19 cellular contexts compared by ENCODE assay signal in the genomic region with DNA sequence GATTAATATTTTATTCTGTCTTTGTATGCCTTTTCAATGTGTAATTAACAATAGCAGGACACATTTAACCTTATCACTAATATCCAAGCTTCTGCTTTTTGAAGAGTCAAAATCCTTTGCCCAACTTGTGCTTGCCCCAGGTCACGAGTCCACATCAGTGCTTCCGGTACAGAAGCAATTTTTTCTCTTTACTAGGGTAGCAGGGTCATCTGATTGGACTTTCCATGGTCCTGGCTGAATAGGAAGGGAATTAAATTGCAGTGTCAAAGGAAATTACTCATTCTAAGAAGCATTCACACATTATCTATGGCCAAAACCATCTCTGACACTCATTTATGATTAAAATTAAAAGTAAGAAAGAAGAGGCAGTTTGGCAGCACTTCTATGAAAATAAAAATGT.
"Had no signal": no experiment of that assay in that cellular context is flagged by ENCODE, and none has a peak within 500 bp of the region (broad histone marks: within the 10 kb centered on the region; RNA-seq: fewer than 3 reads in every experiment).

No MANE protein-coding gene starts in this region.

- H3K4me1 ChIP-seq: foreskin keratinocyte, tibial nerve, upper lobe of right lung, vagina had no signal

- H3K4me3 Mint-ChIP-seq: naive thymus-derived CD8-positive, alpha-beta T cell; neural crest cell; stimulated activated memory B cell treated with anti-CD40 and anti-IgM and Interleukin-4, amounts not matched to agents 10 μg/mL and 1 μg/mL and 100 μg/mL, for 72 hours; stimulated activated naive CD8-positive, alpha-beta T cell treated with anti-CD3 and anti-CD28 coated beads, Interleukin-15, Interleukin-2, amounts not matched to agents 100 ng/mL and 50 ng/mL, for 24 hours had no signal

- H3K27me3 ChIP-seq: foreskin keratinocyte, spleen, tibial nerve, upper lobe of right lung, vagina had no signal

- H3K27me3 Mint-ChIP-seq: naive thymus-derived CD8-positive, alpha-beta T cell; stimulated activated memory B cell treated with anti-CD40 and anti-IgM and Interleukin-4, amounts not matched to agents 10 μg/mL and 1 μg/mL and 100 μg/mL, for 72 hours; stimulated activated naive CD8-positive, alpha-beta T cell treated with anti-CD3 and anti-CD28 coated beads, Interleukin-15, Interleukin-2, amounts not matched to agents 100 ng/mL and 50 ng/mL, for 24 hours had no signal

- H3K9me3 Mint-ChIP-seq: stimulated activated memory B cell treated with anti-CD40 and anti-IgM and Interleukin-4, amounts not matched to agents 10 μg/mL and 1 μg/mL and 100 μg/mL, for 72 hours had no signal

- ATAC-seq: foreskin keratinocyte; mucosa of descending colon; naive thymus-derived CD8-positive, alpha-beta T cell; sciatic nerve; stimulated activated memory B cell treated with anti-CD40 and anti-IgM and Interleukin-4, amounts not matched to agents 10 μg/mL and 1 μg/mL and 100 μg/mL, for 72 hours; upper lobe of right lung had no signal

- DNase-seq: erythroblast; foreskin keratinocyte; head of caudate nucleus; hippocampal formation; kidney glomerular epithelial cell; mucosa of descending colon; naive thymus-derived CD8-positive, alpha-beta T cell; posterior cingulate gyrus; spleen; stimulated activated CD4-positive, alpha-beta T cell treated with anti-CD3 and anti-CD28 coated beads, Interleukin-15, amount 100 ng/mL, for 24 hours; stimulated activated CD4-positive, alpha-beta T cell treated with anti-CD3 and anti-CD28 coated beads, Interleukin-1b, Interleukin-23, amount 100 ng/mL, for 48 hours; stimulated activated CD4-positive, alpha-beta T cell treated with anti-CD3 and anti-CD28 coated beads, Interleukin-4, amount 100 ng/mL, for 24 hours; upper lobe of right lung had no signal

- H3K36me3 ChIP-seq: spleen, tibial nerve, upper lobe of right lung, vagina had no signal

- H3K4me3 ChIP-seq: mucosa of descending colon, spleen, tibial nerve, upper lobe of right lung, vagina had no signal

- H3K9me3 ChIP-seq: mucosa of descending colon, tibial nerve, upper lobe of right lung, vagina had no signal

- H3K36me3 Mint-ChIP-seq: naive thymus-derived CD8-positive, alpha-beta T cell; stimulated activated memory B cell treated with anti-CD40 and anti-IgM and Interleukin-4, amounts not matched to agents 10 μg/mL and 1 μg/mL and 100 μg/mL, for 72 hours had no signal

- H3K27ac Mint-ChIP-seq: naive thymus-derived CD8-positive, alpha-beta T cell; stimulated activated memory B cell treated with anti-CD40 and anti-IgM and Interleukin-4, amounts not matched to agents 10 μg/mL and 1 μg/mL and 100 μg/mL, for 72 hours; stimulated activated naive CD8-positive, alpha-beta T cell treated with anti-CD3 and anti-CD28 coated beads, Interleukin-15, Interleukin-2, amounts not matched to agents 100 ng/mL and 50 ng/mL, for 24 hours had no signal

- H3K27ac ChIP-seq: foreskin keratinocyte, spleen, tibial nerve, upper lobe of right lung, vagina had no signal

- H3K4me1 Mint-ChIP-seq: naive thymus-derived CD8-positive, alpha-beta T cell; stimulated activated memory B cell treated with anti-CD40 and anti-IgM and Interleukin-4, amounts not matched to agents 10 μg/mL and 1 μg/mL and 100 μg/mL, for 72 hours had no signal
